In genomic region chr11:105466582-105467228, GRCh38 we compare ENCODE assay signal across 13 cellular contexts.
A peak's percentile ranks its signal among the peaks of the same experiment; 100 is the strongest.
DNase-seq lines count a peak whose midpoint lies in the region; ATAC-seq and TF ChIP-seq lines count a peak whose summit lies in the region.
"Had no signal": no experiment of that assay in that cellular context is flagged by ENCODE, and none has a peak within 500 bp of the region (broad histone marks: within the 10 kb centered on the region; RNA-seq: fewer than 3 reads in every experiment).

No MANE protein-coding gene starts in this region.

- no peaks in the 10 kb centered on the region for H3K9me3 ChIP-seq in stomach
- no peaks in the 10 kb centered on the region for H3K9me3 ChIP-seq in endodermal cell (ENCODE audit: control insufficient read depth, low read length)
- no peaks in the 10 kb centered on the region for H3K9me3 ChIP-seq in T-helper 17 cell (ENCODE audit: control insufficient read depth, low read length, poor library complexity, severe bottlenecking)

- DNase-seq in AG10803 (ENCODE audit: low read depth) (peak; percentile 6), HS-27A (ENCODE audit: low read depth) (peak; percentile 40), astrocyte of the cerebellum (ENCODE audit: low read depth) (peak; percentile 39), glomerular visceral epithelial cell (ENCODE audit: extremely low spot score) (peak; percentile 8), stomach (no peak), endodermal cell (no peak), T-helper 17 cell (no peak)
- DNase-seq in effector CD4-positive, alpha-beta T cell: no peak
- DNase-seq: activated CD8-positive, alpha-beta T cell treated with anti-CD3 and anti-CD28 coated beads, Interleukin-2, amount 10 ng/mL, durations not matched to agents 7 days and 5 days; activated naive CD4-positive, alpha-beta T cell; NCI-H187 had no signal

- intact Hi-C loops in stomach (cut with DNase I; ENCODE audit: low total_unique reads): no loop called here

- H3K36me3 ChIP-seq in stomach: no peaks in the 10 kb centered on the region
- H3K36me3 ChIP-seq in endodermal cell (ENCODE audit: control insufficient read depth, insufficient read depth, low read length): no peaks in the 10 kb centered on the region

- H3K9ac ChIP-seq in endodermal cell (ENCODE audit: extremely low read depth, low read length, poor library complexity, severe bottlenecking): no peak overlapping the region

- H3K27me3 ChIP-seq in stomach: no peaks in the 10 kb centered on the region
- no peaks in the 10 kb centered on the region for H3K27me3 ChIP-seq in endodermal cell (ENCODE audit: control insufficient read depth, insufficient read depth, low read length, poor library complexity, severe bottlenecking)

- no peak for TF ChIP-seq EP300 in stomach (IDR thresholded peaks at IDR 0.05)

- WGBS in stomach, 5 donors: 8 to 33% (median 9%) methylated on average over 2 of the region's 2 CpGs
- WGBS in endodermal cell (ENCODE audit: insufficient coverage in 1 of 2, insufficient read length in 1 of 2), 2 experiments: 53 to 80% methylated on average over 1 to 2 of the region's 2 CpGs

- H3K4me1 Mint-ChIP-seq in endodermal cell (no peaks in the 10 kb centered on the region), T-helper 17 cell (no peaks in the 10 kb centered on the region)
- H3K4me1 Mint-ChIP-seq: neural crest cell had no signal

- H3K4me1 ChIP-seq in stomach (no peaks in the 10 kb centered on the region), endodermal cell (ENCODE audit: control insufficient read depth, insufficient read depth, low read length) (no peaks in the 10 kb centered on the region)

- TF ChIP-seq POLR2A in stomach (IDR thresholded peaks at IDR 0.05): no peak

- in situ Hi-C loops in astrocyte of the cerebellum (cut with HindIII; ENCODE audit: low sequenced_read_pairs): no loop called here

- H3K27ac Mint-ChIP-seq in endodermal cell (no peak overlapping the region), T-helper 17 cell (no peak overlapping the region)
- H3K27ac Mint-ChIP-seq: activated CD8-positive, alpha-beta T cell treated with anti-CD3 and anti-CD28 coated beads, Interleukin-2, amount 10 ng/mL, durations not matched to agents 7 days and 5 days had no signal

- H3K4me3 ChIP-seq in AG10803 (ENCODE audit: low read length) (no peak overlapping the region), astrocyte of the cerebellum (ENCODE audit: low read depth, low read length) (no peak overlapping the region), stomach (no peak overlapping the region), endodermal cell (ENCODE audit: low read length) (no peak overlapping the region)

- ATAC-seq in T-helper 17 cell: no peak
- ATAC-seq: activated CD8-positive, alpha-beta T cell treated with anti-CD3 and anti-CD28 coated beads, Interleukin-2, amount 10 ng/mL, durations not matched to agents 7 days and 5 days had no signal

- H3K36me3 Mint-ChIP-seq in endodermal cell (ENCODE audit: low read depth) (no peaks in the 10 kb centered on the region), T-helper 17 cell (ENCODE audit: low read depth) (no peaks in the 10 kb centered on the region)

- no peaks in the 10 kb centered on the region for H3K9me3 Mint-ChIP-seq in endodermal cell
- H3K9me3 Mint-ChIP-seq: neural crest cell had no signal

- H3K27me3 Mint-ChIP-seq in endodermal cell (ENCODE audit: insufficient read depth) (no peaks in the 10 kb centered on the region), T-helper 17 cell (no peaks in the 10 kb centered on the region)

- H3K4me3 Mint-ChIP-seq in endodermal cell (no peak overlapping the region), T-helper 17 cell (no peak overlapping the region)
- H3K4me3 Mint-ChIP-seq: activated CD8-positive, alpha-beta T cell treated with anti-CD3 and anti-CD28 coated beads, Interleukin-2, amount 10 ng/mL, durations not matched to agents 7 days and 5 days; neural crest cell had no signal

- no peak for TF ChIP-seq CTCF in AG10803 (conservative IDR thresholded peaks at IDR 0.05; ENCODE audit: low read length)
- TF ChIP-seq CTCF in astrocyte of the cerebellum (IDR thresholded peaks at IDR 0.05; ENCODE audit: low read depth, low read length, missing control alignments): no peak
- no peak for TF ChIP-seq CTCF in stomach (IDR thresholded peaks at IDR 0.05)
- no peak for TF ChIP-seq CTCF in endodermal cell (conservative IDR thresholded peaks at IDR 0.05)

- H3K27ac ChIP-seq in stomach: no peak overlapping the region
- no peak overlapping the region for H3K27ac ChIP-seq in endodermal cell (ENCODE audit: low read depth, low read length)
- H3K27ac ChIP-seq: C4-2B had no signal

Comparison
In these comparisons a context has a peak if more than half of its experiments do, and no peak if none do; other contexts are left out.
1. DNase-seq: peak in AG10803 (single experiment), HS-27A (single experiment), astrocyte of the cerebellum (single experiment) and glomerular visceral epithelial cell (single experiment); none in effector CD4-positive, alpha-beta T cell (single experiment), stomach (single experiment), endodermal cell (single experiment) and T-helper 17 cell (0 of 3).